14 cellular contexts compared by ENCODE assay signal in genomic region chr4:24837781-24838180, GRCh38. TPM values are rescaled to one million over a fixed set of nuclear protein-coding genes. Genes with fewer than 3 reads are reported as not detected.
DNase-seq lines count a peak whose midpoint lies in the region; ATAC-seq and TF ChIP-seq lines count a peak whose summit lies in the region.
"Had no signal": no experiment of that assay in that cellular context is flagged by ENCODE, and none has a peak within 500 bp of the region (broad histone marks: within the 10 kb centered on the region; RNA-seq: fewer than 3 reads in every experiment).

No MANE protein-coding gene starts in this region.

- H3K4me2 ChIP-seq in GM23338: no peak overlapping the region

- H4K20me1 ChIP-seq in GM23338 (replicated peaks; ENCODE audit: insufficient read depth): no peaks in the 10 kb centered on the region

- H2AFZ ChIP-seq in GM23338: no peak overlapping the region

- H3K27me3 Mint-ChIP-seq in GM23338 (ENCODE audit: insufficient read depth, low read depth, poor library complexity): no peaks in the 10 kb centered on the region
- H3K27me3 Mint-ChIP-seq in naive thymus-derived CD8-positive, alpha-beta T cell: no peaks in the 10 kb centered on the region
- no peaks in the 10 kb centered on the region for H3K27me3 Mint-ChIP-seq in activated CD4-positive, alpha-beta memory T cell treated with anti-CD3 and anti-CD28 coated beads, Interleukin-2, amount 10 ng/mL, durations not matched to agents 7 days and 5 days
- H3K27me3 Mint-ChIP-seq: CD4-positive, alpha-beta memory T cell had no signal

- H3K36me3 ChIP-seq in GM23338 (ENCODE audit: insufficient read depth) (no peaks in the 10 kb centered on the region), ascending aorta (peaks cover 0 to 11% of the 10 kb centered on the region in 2 donors)
- H3K36me3 ChIP-seq: HAP-1 had no signal

- H3K4me3 Mint-ChIP-seq in GM23338: no peak overlapping the region
- no peak overlapping the region for H3K4me3 Mint-ChIP-seq in naive thymus-derived CD8-positive, alpha-beta T cell
- no peak overlapping the region for H3K4me3 Mint-ChIP-seq in activated CD4-positive, alpha-beta memory T cell treated with anti-CD3 and anti-CD28 coated beads, Interleukin-2, amount 10 ng/mL, durations not matched to agents 7 days and 5 days
- H3K4me3 Mint-ChIP-seq: CD4-positive, alpha-beta memory T cell had no signal

- POLR2A ChIA-PET in naive thymus-derived CD8-positive, alpha-beta T cell (lab: Charles Lee): no interaction called here
- POLR2A ChIA-PET in activated CD4-positive, alpha-beta memory T cell treated with anti-CD3 and anti-CD28 coated beads, Interleukin-2, amount 10 ng/mL, durations not matched to agents 7 days and 5 days (lab: Charles Lee): no interaction called here

- H3K4me3 ChIP-seq in GM23338 (no peak overlapping the region), ascending aorta (no peak overlapping the region)
- H3K4me3 ChIP-seq: HAP-1 had no signal

- H3K79me2 ChIP-seq in GM23338 (replicated peaks; ENCODE audit: insufficient read depth): no peaks in the 10 kb centered on the region

- H3K36me3 Mint-ChIP-seq in GM23338 (ENCODE audit: low read depth): no peaks in the 10 kb centered on the region
- no peaks in the 10 kb centered on the region for H3K36me3 Mint-ChIP-seq in naive thymus-derived CD8-positive, alpha-beta T cell
- no peaks in the 10 kb centered on the region for H3K36me3 Mint-ChIP-seq in activated CD4-positive, alpha-beta memory T cell treated with anti-CD3 and anti-CD28 coated beads, Interleukin-2, amount 10 ng/mL, durations not matched to agents 7 days and 5 days (ENCODE audit: low read depth)
- H3K36me3 Mint-ChIP-seq: CD4-positive, alpha-beta memory T cell had no signal

- H3K27ac ChIP-seq in GM23338 (ENCODE audit: low read depth) (no peak overlapping the region), ascending aorta (peak overlapping the region; percentile 22 to 31)

- H3K9me3 Mint-ChIP-seq in GM23338: no peaks in the 10 kb centered on the region
- H3K9me3 Mint-ChIP-seq in naive thymus-derived CD8-positive, alpha-beta T cell: no peaks in the 10 kb centered on the region
- H3K9me3 Mint-ChIP-seq in activated CD4-positive, alpha-beta memory T cell treated with anti-CD3 and anti-CD28 coated beads, Interleukin-2, amount 10 ng/mL, durations not matched to agents 7 days and 5 days: no peaks in the 10 kb centered on the region
- H3K9me3 Mint-ChIP-seq: CD4-positive, alpha-beta memory T cell had no signal

- H3K9me2 ChIP-seq in GM23338 (ENCODE audit: insufficient read depth): no peaks in the 10 kb centered on the region

- no peaks in the 10 kb centered on the region for H3K4me1 Mint-ChIP-seq in GM23338
- no peaks in the 10 kb centered on the region for H3K4me1 Mint-ChIP-seq in naive thymus-derived CD8-positive, alpha-beta T cell
- H3K4me1 Mint-ChIP-seq in activated CD4-positive, alpha-beta memory T cell treated with anti-CD3 and anti-CD28 coated beads, Interleukin-2, amount 10 ng/mL, durations not matched to agents 7 days and 5 days: no peaks in the 10 kb centered on the region
- H3K4me1 Mint-ChIP-seq: CD4-positive, alpha-beta memory T cell had no signal

- H3K4me1 ChIP-seq in GM23338 (ENCODE audit: insufficient read depth) (no peaks in the 10 kb centered on the region), ascending aorta (peaks cover 0 to 15% of the 10 kb centered on the region in 2 donors)
- H3K4me1 ChIP-seq: HAP-1 had no signal

- no peaks in the 10 kb centered on the region for H3K9me3 ChIP-seq in ascending aorta
- H3K9me3 ChIP-seq: HAP-1 had no signal

- H3F3A ChIP-seq in GM23338 (replicated peaks; ENCODE audit: low read depth): no peaks in the 10 kb centered on the region

- H3K27ac Mint-ChIP-seq in GM23338: no peak overlapping the region; the same call in 1 of the 2 replicates
- no peak overlapping the region for H3K27ac Mint-ChIP-seq in naive thymus-derived CD8-positive, alpha-beta T cell
- H3K27ac Mint-ChIP-seq in activated CD4-positive, alpha-beta memory T cell treated with anti-CD3 and anti-CD28 coated beads, Interleukin-2, amount 10 ng/mL, durations not matched to agents 7 days and 5 days: no peak overlapping the region
- H3K27ac Mint-ChIP-seq: CD4-positive, alpha-beta memory T cell had no signal

- DNase-seq in GM23338 (ENCODE audit: low spot score) (no peak), ascending aorta (ENCODE audit: low spot score in 2 of 2) (no peak), left lobe of liver (ENCODE audit: low spot score) (no peak), NCI-H345 treated with DMSO at 0.1 percent for 48 hours (lab: John Stamatoyannopoulos, UW; ENCODE audit: unreplicated experiment) (no peak), DMS153 treated with DMSO at 0.1 percent for 48 hours (lab: John Stamatoyannopoulos, UW; ENCODE audit: unreplicated experiment) (no peak)
- no peak for DNase-seq in naive thymus-derived CD8-positive, alpha-beta T cell
- DNase-seq in activated CD4-positive, alpha-beta memory T cell treated with anti-CD3 and anti-CD28 coated beads, Interleukin-2, amount 10 ng/mL, durations not matched to agents 7 days and 5 days: no peak
- DNase-seq: C1 segment of cervical spinal cord; Calu3; CD4-positive, alpha-beta memory T cell; COR-L47; GOT3 had no signal

- ATAC-seq in GM23338: peak; percentile 50; the same call in 2 of the 3 replicates
- ATAC-seq in left lobe of liver: peak; percentile 19
- ATAC-seq in naive thymus-derived CD8-positive, alpha-beta T cell: no peak

- no peak for TF ChIP-seq CTCF in GM23338 (conservative IDR thresholded peaks at IDR 0.05; ENCODE audit: low read depth in 2 of 2)
- TF ChIP-seq CTCF in ascending aorta (IDR thresholded peaks at IDR 0.05): no peak

- H3K27me3 ChIP-seq in GM23338 (ENCODE audit: insufficient read depth) (no peaks in the 10 kb centered on the region), ascending aorta (no peaks in the 10 kb centered on the region)

- CTCF ChIA-PET in activated CD4-positive, alpha-beta memory T cell treated with anti-CD3 and anti-CD28 coated beads, Interleukin-2, amount 10 ng/mL, durations not matched to agents 7 days and 5 days (lab: Charles Lee): no interaction called here

- intact Hi-C loops in ascending aorta (cut with DNase I): loop anchor here (5.0 kb wide), 1 partner anchor 40 kb away; the partner anchor contains the start of gene SOD3

TF ChIP-seq in GM23338, 12 proteins besides CTCF, POLR2A, EP300 and RAD21 (continues in another document):
- no peak for TF ChIP-seq ZNF331 (CRISPR knock-in tag; IDR thresholded peaks at IDR 0.05; ENCODE audit: low read depth)
- no peak for TF ChIP-seq JUNB (IDR thresholded peaks at IDR 0.05; ENCODE audit: unreplicated experiment)
- no peak for TF ChIP-seq REST (IDR thresholded peaks at IDR 0.05; ENCODE audit: unreplicated experiment)
- no peak for TF ChIP-seq STAT1 (IDR thresholded peaks at IDR 0.05; ENCODE audit: unreplicated experiment)
- no peak for TF ChIP-seq ETS1 (IDR thresholded peaks at IDR 0.05)
- TF ChIP-seq POLR2AphosphoS5 (IDR thresholded peaks at IDR 0.05; ENCODE audit: low read depth): no peak

RNA-seq across cellular contexts. Expression of gene SOD3, which starts 42.4 kb away (rescaled TPM):
- total RNA-seq in GM23338 (2014; rRNA removed; shearing (Covaris generic)): 11.8 and 16.6 TPM in 2 replicates
- 7.5 and 8.9 TPM in 2 replicates for polyA plus RNA-seq in GM23338 (2016; fragmentation: Nextera tagmentation; extraction: Ambion mirVana)
- total RNA-seq in ascending aorta: 893 TPM
- total RNA-seq in left lobe of liver: 2.9 TPM
- not detected for total RNA-seq in naive thymus-derived CD8-positive, alpha-beta T cell
- not detected for polyA plus RNA-seq in naive thymus-derived CD8-positive, alpha-beta T cell
- not detected for total RNA-seq in activated CD4-positive, alpha-beta memory T cell treated with anti-CD3 and anti-CD28 coated beads, Interleukin-2, amount 10 ng/mL, durations not matched to agents 7 days and 5 days
- total RNA-seq: A673; CD4-positive, alpha-beta memory T cell had no signal
- polyA plus RNA-seq: CD4-positive, alpha-beta memory T cell had no signal

Comparison
In these comparisons a context has a peak if more than half of its experiments do, and no peak if none do; other contexts are left out.
1. ATAC-seq: peak in GM23338 (single experiment) and left lobe of liver (single experiment); none in naive thymus-derived CD8-positive, alpha-beta T cell (0 of 2).
2. RNA of gene SOD3, which starts 42.4 kb away (total RNA-seq): 893 TPM in ascending aorta (single experiment); 11.8 to 16.6 TPM in GM23338, 2.9 TPM in left lobe of liver (single experiment), not detected in naive thymus-derived CD8-positive, alpha-beta T cell and not detected in activated CD4-positive, alpha-beta memory T cell treated with anti-CD3 and anti-CD28 coated beads, Interleukin-2, amount 10 ng/mL, durations not matched to agents 7 days and 5 days; every median in the first group is over 10 times any median in the second.